In genomic region chr15:58867926-58868325, GRCh38 we compare ENCODE assay signal across 18 cellular contexts.
DNase-seq lines count a peak whose midpoint lies in the region; ATAC-seq, FAIRE-seq and TF ChIP-seq lines count a peak whose summit lies in the region.
"Had no signal": no experiment of that assay in that cellular context is flagged by ENCODE, and none has a peak within 500 bp of the region (broad histone marks: within the 10 kb centered on the region; RNA-seq: fewer than 3 reads in every experiment).

No MANE protein-coding gene starts in this region.

- peaks cover 53% of the 10 kb centered on the region for H3K79me2 ChIP-seq in HepG2 (ENCODE audit: insufficient read depth, low read length)
- H3K79me2 ChIP-seq in neural progenitor cell (ENCODE audit: low read depth): no peaks in the 10 kb centered on the region

- H3K4me3 Mint-ChIP-seq in T-helper 17 cell (peak overlapping the region; percentile 0), endothelial cell (ENCODE audit: unreplicated experiment) (no peak overlapping the region), type B pancreatic cell (no peak overlapping the region), neural progenitor cell (no peak overlapping the region)
- no peak overlapping the region for H3K4me3 Mint-ChIP-seq in stimulated activated naive CD8-positive, alpha-beta T cell treated with anti-CD3 and anti-CD28 coated beads, Interleukin-15, amount 100 ng/mL, for 72 hours
- H3K4me3 Mint-ChIP-seq: B cell; CD4-positive, CD25-positive, alpha-beta regulatory T cell; CD8-positive, alpha-beta memory T cell; H9 had no signal

- DNase-seq in HepG2 (ENCODE audit: low spot score) (no peak), right lobe of liver (no peak), T-helper 17 cell (no peak), endothelial cell (ENCODE audit: low spot score) (no peak), type B pancreatic cell (ENCODE audit: extremely low spot score, unreplicated experiment) (no peak), left colon (no peak), neural progenitor cell (ENCODE audit: low spot score) (no peak)
- DNase-seq in stimulated activated naive CD8-positive, alpha-beta T cell treated with anti-CD3 and anti-CD28 coated beads, Interleukin-15, amount 100 ng/mL, for 72 hours: no peak
- DNase-seq: CD4-positive, CD25-positive, alpha-beta regulatory T cell; CD8-positive, alpha-beta memory T cell; DMS79 treated with DMSO at 0.1 percent for 48 hours; H9 had no signal

- no peaks in the 10 kb centered on the region for H3F3A ChIP-seq in neural progenitor cell (ENCODE audit: low read depth)

- in situ Hi-C loops in HepG2 (cut with HindIII; ENCODE audit: extremely low pct_ligation_motif_present, low pct_unique_long_range_greater_than_20kb): no loop called here

- H3K4me1 Mint-ChIP-seq in T-helper 17 cell (peaks cover 8% of the 10 kb centered on the region), endothelial cell (ENCODE audit: unreplicated experiment) (peaks cover 6% of the 10 kb centered on the region), type B pancreatic cell (ENCODE audit: unreplicated experiment) (peaks cover 5% of the 10 kb centered on the region), neural progenitor cell (peaks cover 6% of the 10 kb centered on the region)
- peaks cover 12% of the 10 kb centered on the region for H3K4me1 Mint-ChIP-seq in stimulated activated naive CD8-positive, alpha-beta T cell treated with anti-CD3 and anti-CD28 coated beads, Interleukin-15, amount 100 ng/mL, for 72 hours

- FAIRE-seq in HepG2 (lab: Jason Lieb, UNC): no peak
- FAIRE-seq: A549, GM12878, H1 had no signal

- no peak overlapping the region for H2AFZ ChIP-seq in HepG2 (ENCODE audit: low read length)
- no peak overlapping the region for H2AFZ ChIP-seq in neural progenitor cell (replicated peaks)

- TF ChIP-seq EP300 in HepG2 (IDR thresholded peaks at IDR 0.05; ENCODE audit: low read depth in 2 of 2, low read length in 2 of 2): no peak
- TF ChIP-seq EP300 in HepG2 (CRISPR knock-in tag; IDR thresholded peaks at IDR 0.05; ENCODE audit: borderline replicate concordance): no peak

- no TSS peak for BruUV-seq in HepG2 (replicated peaks; lab: Mats Ljungman, UMichigan)

- POLR2A ChIA-PET in HepG2 (lab: Yijun Ruan, JAX): no interaction called here

- H3K4me3 ChIP-seq in HepG2 (replicated peaks in 1 of 3; ENCODE audit: insufficient read depth in 1 of 3, low read depth in 2 of 3, low read length in 3 of 3): no peak overlapping the region
- H3K4me3 ChIP-seq in right lobe of liver: no peak overlapping the region
- H3K4me3 ChIP-seq in neural progenitor cell: no peak overlapping the region
- H3K4me3 ChIP-seq: A549; BLaER1 treated with 17β-estradiol and CSF1 and Interleukin-3, amounts not matched to agents 10 nM and 100 nM; GM12878 had no signal

- H3K9ac ChIP-seq in HepG2 (ENCODE audit: insufficient read depth, low read depth, low read length) (no peak overlapping the region), neural progenitor cell (no peak overlapping the region)
- H3K9ac ChIP-seq: BLaER1 treated with 17β-estradiol and CSF1 and Interleukin-3, amounts not matched to agents 10 nM and 100 nM had no signal

- no peak overlapping the region for H3K27ac Mint-ChIP-seq in T-helper 17 cell
- peak overlapping the region; percentile 5 for H3K27ac Mint-ChIP-seq in endothelial cell (ENCODE audit: unreplicated experiment)
- H3K27ac Mint-ChIP-seq in type B pancreatic cell: peak overlapping the region; percentile 18
- no peak overlapping the region for H3K27ac Mint-ChIP-seq in stimulated activated naive CD8-positive, alpha-beta T cell treated with anti-CD3 and anti-CD28 coated beads, Interleukin-15, amount 100 ng/mL, for 72 hours
- H3K27ac Mint-ChIP-seq in neural progenitor cell: no peak overlapping the region
- H3K27ac Mint-ChIP-seq: B cell; CD4-positive, CD25-positive, alpha-beta regulatory T cell had no signal

- no peak for ATAC-seq in HepG2
- no peak for ATAC-seq in right lobe of liver
- no peak for ATAC-seq in T-helper 17 cell
- ATAC-seq in stimulated activated naive CD8-positive, alpha-beta T cell treated with anti-CD3 and anti-CD28 coated beads, Interleukin-15, amount 100 ng/mL, for 72 hours: no peak
- no peak for ATAC-seq in left colon
- ATAC-seq: GM12878 had no signal

- H3K4me2 ChIP-seq in HepG2 (ENCODE audit: low read depth, low read length): peak overlapping the region; percentile 61
- no peak overlapping the region for H3K4me2 ChIP-seq in neural progenitor cell
- H3K4me2 ChIP-seq: A549; BLaER1 treated with 17β-estradiol and CSF1 and Interleukin-3, amounts not matched to agents 10 nM and 100 nM had no signal

- H3K9me3 ChIP-seq in HepG2 (ENCODE audit: low read length) (no peaks in the 10 kb centered on the region), right lobe of liver (no peaks in the 10 kb centered on the region), T-helper 17 cell (ENCODE audit: control insufficient read depth, low read length, poor library complexity, severe bottlenecking) (no peaks in the 10 kb centered on the region), neural progenitor cell (ENCODE audit: low read depth) (no peaks in the 10 kb centered on the region)
- H3K9me3 ChIP-seq: A549 had no signal

- H3K27me3 Mint-ChIP-seq in T-helper 17 cell (peaks cover 8% of the 10 kb centered on the region), endothelial cell (ENCODE audit: unreplicated experiment) (peaks cover 2% of the 10 kb centered on the region), type B pancreatic cell (peaks cover 4% of the 10 kb centered on the region), neural progenitor cell (ENCODE audit: insufficient read depth, low read depth) (peaks cover 3% of the 10 kb centered on the region)
- peaks cover 15% of the 10 kb centered on the region for H3K27me3 Mint-ChIP-seq in stimulated activated naive CD8-positive, alpha-beta T cell treated with anti-CD3 and anti-CD28 coated beads, Interleukin-15, amount 100 ng/mL, for 72 hours

- H3K27ac ChIP-seq in HepG2 (ENCODE audit: extremely low read length, insufficient read depth, low read length): peak overlapping the region; percentile 43
- H3K27ac ChIP-seq in right lobe of liver: no peak overlapping the region
- no peak overlapping the region for H3K27ac ChIP-seq in neural progenitor cell
- H3K27ac ChIP-seq: 22Rv1; BLaER1 treated with 17β-estradiol and CSF1 and Interleukin-3, amounts not matched to agents 10 nM and 100 nM had no signal

- H3K36me3 Mint-ChIP-seq in T-helper 17 cell (ENCODE audit: low read depth): peaks cover 2% of the 10 kb centered on the region
- H3K36me3 Mint-ChIP-seq in endothelial cell (ENCODE audit: low read depth, unreplicated experiment): peaks cover 7% of the 10 kb centered on the region
- peaks cover 3% of the 10 kb centered on the region for H3K36me3 Mint-ChIP-seq in type B pancreatic cell
- peaks cover 9% of the 10 kb centered on the region for H3K36me3 Mint-ChIP-seq in neural progenitor cell
- H3K36me3 Mint-ChIP-seq: CD8-positive, alpha-beta memory T cell had no signal

- TF ChIP-seq CTCF in HepG2 (CRISPR knock-in tag; IDR thresholded peaks at IDR 0.05): no peak
- no peak for TF ChIP-seq CTCF in right lobe of liver (IDR thresholded peaks at IDR 0.05)
- TF ChIP-seq CTCF in endothelial cell (IDR thresholded peaks at IDR 0.05; ENCODE audit: unreplicated experiment): no peak
- no peak for TF ChIP-seq CTCF in type B pancreatic cell (conservative IDR thresholded peaks at IDR 0.05)
- no peak for TF ChIP-seq CTCF in neural progenitor cell (IDR thresholded peaks at IDR 0.05)

- H3K4me1 ChIP-seq in HepG2 (ENCODE audit: insufficient read depth, low read length) (peaks cover 34% of the 10 kb centered on the region), right lobe of liver (no peaks in the 10 kb centered on the region), neural progenitor cell (no peaks in the 10 kb centered on the region)
- H3K4me1 ChIP-seq: A549 had no signal

- no peak for TF ChIP-seq RAD21 in HepG2 (CRISPR knock-in tag; IDR thresholded peaks at IDR 0.05)

- TF ChIP-seq POLR2A in HepG2 (IDR thresholded peaks at IDR 0.05; ENCODE audit: insufficient read depth in 1 of 2, low read depth in 2 of 2, low read length in 2 of 2) (no peak), right lobe of liver (IDR thresholded peaks at IDR 0.05) (no peak)

- H4K20me1 ChIP-seq in HepG2 (ENCODE audit: insufficient read depth, low read length) (peaks cover 12% of the 10 kb centered on the region), neural progenitor cell (ENCODE audit: low read depth) (no peaks in the 10 kb centered on the region)
- H4K20me1 ChIP-seq: BLaER1 treated with 17β-estradiol and CSF1 and Interleukin-3, amounts not matched to agents 10 nM and 100 nM had no signal

- 96% methylated on average over 4 of the region's 4 CpGs for WGBS in HepG2 (ENCODE audit: low lambda C conversion rate)
- 98% methylated on average over 4 of the region's 4 CpGs for WGBS in right lobe of liver (ENCODE audit: insufficient coverage, low coverage, low lambda C conversion rate, missing lambda C conversion rate)

- intact Hi-C loops in HepG2 (cut with micrococcal nuclease; ENCODE audit: unreplicated experiment) (loop anchor here (5.0 kb wide), 1 partner anchor 64 kb away; the partner anchor contains the start of gene SLTM), right lobe of liver (cut with DNase I) (no loop called here), left colon (cut with DNase I, micrococcal nuclease) (no loop called here)

- H3K27me3 ChIP-seq in HepG2 (ENCODE audit: control insufficient read depth in 1 of 2, insufficient read depth in 2 of 2, low read length in 2 of 2) (no peaks in the 10 kb centered on the region; a peak in 1 of 5 replicates), right lobe of liver (no peaks in the 10 kb centered on the region), neural progenitor cell (no peaks in the 10 kb centered on the region)

- no peaks in the 10 kb centered on the region for H3K9me3 Mint-ChIP-seq in endothelial cell (ENCODE audit: unreplicated experiment)
- H3K9me3 Mint-ChIP-seq in type B pancreatic cell: no peaks in the 10 kb centered on the region
- H3K9me3 Mint-ChIP-seq in stimulated activated naive CD8-positive, alpha-beta T cell treated with anti-CD3 and anti-CD28 coated beads, Interleukin-15, amount 100 ng/mL, for 72 hours: no peaks in the 10 kb centered on the region
- H3K9me3 Mint-ChIP-seq in neural progenitor cell: no peaks in the 10 kb centered on the region
- H3K9me3 Mint-ChIP-seq: CD8-positive, alpha-beta memory T cell had no signal

- peaks cover 3 to 29% of the 10 kb centered on the region in 2 experiments; a peak in 4 of 5 replicates for H3K36me3 ChIP-seq in HepG2 (replicated peaks in 1 of 2; ENCODE audit: control insufficient read depth in 1 of 2, insufficient read depth in 2 of 2, low read length in 2 of 2)
- H3K36me3 ChIP-seq in right lobe of liver: no peaks in the 10 kb centered on the region
- no peaks in the 10 kb centered on the region for H3K36me3 ChIP-seq in neural progenitor cell
- H3K36me3 ChIP-seq: BLaER1 treated with 17β-estradiol and CSF1 and Interleukin-3, amounts not matched to agents 10 nM and 100 nM had no signal

- CTCF ChIA-PET in HepG2 (lab: Yijun Ruan, JAX; ENCODE audit: low intra/inter-chr PET ratio, low total read pairs): no interaction called here

TF ChIP-seq in HepG2, 621 proteins besides CTCF, POLR2A, EP300 and RAD21 (continues in another document):
- no peak for TF ChIP-seq ZNF543 (CRISPR knock-in tag; IDR thresholded peaks at IDR 0.05)
- TF ChIP-seq ZNF883 (CRISPR knock-in tag; IDR thresholded peaks at IDR 0.05; ENCODE audit: not compliant biosample characterization): no peak
- no peak for TF ChIP-seq ZNF616 (CRISPR knock-in tag; IDR thresholded peaks at IDR 0.05; ENCODE audit: low read depth)
- no peak for TF ChIP-seq ZNF703 (CRISPR knock-in tag; IDR thresholded peaks at IDR 0.05; ENCODE audit: borderline replicate concordance)

Comparison
In these comparisons a context has a peak if more than half of its experiments do, and no peak if none do; other contexts are left out.
1. H3K27ac Mint-ChIP-seq: peak in endothelial cell (single experiment) and type B pancreatic cell (single experiment); none in T-helper 17 cell (single experiment), stimulated activated naive CD8-positive, alpha-beta T cell treated with anti-CD3 and anti-CD28 coated beads, Interleukin-15, amount 100 ng/mL, for 72 hours (0 of 2) and neural progenitor cell (single experiment).